ENCODE assay signal across 9 cellular contexts in the genomic region with DNA sequence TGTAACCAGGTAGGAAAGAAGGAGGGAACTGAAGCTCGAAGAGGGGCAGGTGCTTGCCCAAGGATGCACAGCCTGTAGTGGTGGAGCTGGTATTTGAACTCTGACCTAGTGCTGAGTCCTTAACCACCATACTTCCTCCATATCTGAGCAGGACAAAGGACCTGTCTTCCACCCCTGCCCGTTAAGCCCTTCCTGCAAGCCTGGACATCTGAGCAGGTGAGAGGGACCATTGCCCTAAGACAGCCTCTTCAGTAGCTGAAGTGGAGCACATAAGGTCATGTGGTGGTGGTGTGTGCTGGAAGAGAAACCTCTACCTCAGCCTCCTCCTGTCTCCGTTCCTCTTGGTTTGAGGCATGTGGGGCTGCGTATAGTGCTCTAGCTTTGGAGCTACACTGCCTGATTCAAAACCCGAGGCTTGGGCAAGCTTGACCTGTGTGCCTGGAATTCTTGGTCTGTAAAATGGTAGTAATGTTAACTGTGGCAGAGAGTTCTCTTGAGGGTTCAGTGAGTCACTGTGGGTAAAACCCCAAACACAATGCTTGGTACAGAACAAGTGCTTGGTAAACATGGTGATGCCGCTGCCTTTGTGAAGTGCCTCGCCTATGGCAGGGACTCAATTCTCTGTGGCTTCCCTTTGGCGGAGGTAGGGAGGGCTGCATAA. TPM values are rescaled to one million over a fixed set of nuclear protein-coding genes. Genes with fewer than 3 reads are reported as not detected.
DNase-seq lines count a peak whose midpoint lies in the region; ATAC-seq and TF ChIP-seq lines count a peak whose summit lies in the region.
"Had no signal": no experiment of that assay in that cellular context is flagged by ENCODE, and none has a peak within 500 bp of the region (broad histone marks: within the 10 kb centered on the region; RNA-seq: fewer than 3 reads in every experiment).

No MANE protein-coding gene starts in this region.

- H3K4me3 Mint-ChIP-seq in T-helper 1 cell treated with Interleukin-12 subunit alpha and Interleukin-12 subunit beta and Interleukin-4 antibody, amounts not matched to agents 30 μg/mL and 1 μg/mL, for 36 hours: peak overlapping the region; percentile 61

- H3K9me3 ChIP-seq in colonic mucosa: no peaks in the 10 kb centered on the region

- H3K4me3 ChIP-seq in astrocyte of the spinal cord (ENCODE audit: low read depth, low read length) (no peak overlapping the region), colonic mucosa (no peak overlapping the region)

- no peak overlapping the region for H3K9ac ChIP-seq in colonic mucosa (ENCODE audit: low read depth in 2 of 2, low read length in 2 of 2)
- H3K9ac ChIP-seq: parathyroid adenoma had no signal

- no peak for ATAC-seq in GM19452 (IDR thresholded peaks at IDR 0.05; ENCODE audit: unreplicated experiment)

- H3K4me1 Mint-ChIP-seq in T-helper 1 cell treated with Interleukin-12 subunit alpha and Interleukin-12 subunit beta and Interleukin-4 antibody, amounts not matched to agents 30 μg/mL and 1 μg/mL, for 36 hours (ENCODE audit: low read depth): peaks cover 72% of the 10 kb centered on the region

- TF ChIP-seq CTCF in astrocyte of the spinal cord (IDR thresholded peaks at IDR 0.05; ENCODE audit: low read depth, low read length) (no peak), colonic mucosa (IDR thresholded peaks at IDR 0.05) (no peak)

- in situ Hi-C loops in astrocyte of the spinal cord (cut with HindIII; ENCODE audit: low sequenced_read_pairs): no loop called here

- H3K27me3 ChIP-seq in colonic mucosa: no peaks in the 10 kb centered on the region

- peaks cover 10% of the 10 kb centered on the region for H3K4me1 ChIP-seq in colonic mucosa

- no peak overlapping the region for H3K27ac ChIP-seq in colonic mucosa
- H3K27ac ChIP-seq: parathyroid adenoma had no signal

- peak; percentile 49 for DNase-seq in NK-92 treated with Interleukin-12 subunit alpha and Interleukin-12 subunit beta, amount 100 ng/mL, for 24 hours (lab: John Stamatoyannopoulos, UW)
- DNase-seq in NK-92 (lab: John Stamatoyannopoulos, UW; ENCODE audit: unreplicated experiment) (no peak), astrocyte of the spinal cord (ENCODE audit: low read depth, low spot score) (peak; percentile 94), NCI-H446 (lab: John Stamatoyannopoulos, UW) (no peak), colonic mucosa (no peak)
- DNase-seq in stimulated activated CD4-positive, alpha-beta T cell treated with anti-CD3 and anti-CD28 coated beads, Interleukin-12 subunit alpha, Interleukin-12 subunit beta, amount 100 ng/mL, for 4 hours: peak; percentile 41

- H3K27ac Mint-ChIP-seq in T-helper 1 cell treated with Interleukin-12 subunit alpha and Interleukin-12 subunit beta and Interleukin-4 antibody, amounts not matched to agents 30 μg/mL and 1 μg/mL, for 36 hours: peak overlapping the region; percentile 95

- H3K36me3 Mint-ChIP-seq in T-helper 1 cell treated with Interleukin-12 subunit alpha and Interleukin-12 subunit beta and Interleukin-4 antibody, amounts not matched to agents 30 μg/mL and 1 μg/mL, for 36 hours (ENCODE audit: low read depth): peaks cover 29% of the 10 kb centered on the region

- H3K9me3 Mint-ChIP-seq in T-helper 1 cell treated with Interleukin-12 subunit alpha and Interleukin-12 subunit beta and Interleukin-4 antibody, amounts not matched to agents 30 μg/mL and 1 μg/mL, for 36 hours: no peaks in the 10 kb centered on the region

- no peaks in the 10 kb centered on the region for H3K36me3 ChIP-seq in colonic mucosa

- no peaks in the 10 kb centered on the region for H3K27me3 Mint-ChIP-seq in T-helper 1 cell treated with Interleukin-12 subunit alpha and Interleukin-12 subunit beta and Interleukin-4 antibody, amounts not matched to agents 30 μg/mL and 1 μg/mL, for 36 hours (ENCODE audit: low read depth)

- intact Hi-C loops in colonic mucosa (cut with DNase I): loop anchor here (10.0 kb wide), 1 partner anchor 117 kb away; no protein-coding TSS in a partner anchor

RNA-seq across cellular contexts. Expression of gene GALNT10, which starts 7.4 kb away (rescaled TPM):
- total RNA-seq in colonic mucosa: 10 to 100 TPM; 40.0 to 46.7 TPM

Comparison
In these comparisons a context has a peak if more than half of its experiments do, and no peak if none do; other contexts are left out.
1. DNase-seq: peak in NK-92 treated with Interleukin-12 subunit alpha and Interleukin-12 subunit beta, amount 100 ng/mL, for 24 hours (single experiment), astrocyte of the spinal cord (single experiment) and stimulated activated CD4-positive, alpha-beta T cell treated with anti-CD3 and anti-CD28 coated beads, Interleukin-12 subunit alpha, Interleukin-12 subunit beta, amount 100 ng/mL, for 4 hours (single experiment); none in NK-92 (single experiment), NCI-H446 (0 of 2) and colonic mucosa (single experiment).